Comparison of ENCODE assay signal across 18 cellular contexts in the genomic region with DNA sequence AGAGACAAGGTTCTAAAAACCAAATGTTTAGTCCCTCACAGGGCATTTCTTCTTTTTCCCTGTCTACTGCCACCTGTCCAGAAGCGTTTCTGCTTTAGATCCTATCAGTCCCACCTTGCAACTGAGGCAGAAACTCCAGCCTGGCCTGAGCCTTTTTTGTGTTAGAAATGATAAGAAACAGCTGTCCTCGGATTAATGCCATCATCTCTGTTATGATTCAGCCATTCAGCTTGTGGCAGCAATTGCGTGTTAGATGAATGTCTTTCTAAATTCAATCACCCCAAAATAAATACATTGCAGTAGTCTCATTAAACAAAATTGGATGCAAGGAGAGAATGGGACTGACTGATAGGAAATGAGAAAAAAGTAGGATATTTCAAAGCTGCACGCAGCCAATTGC. TPM values are rescaled to one million over a fixed set of nuclear protein-coding genes. Genes with fewer than 3 reads are reported as not detected.
DNase-seq lines count a peak whose midpoint lies in the region; ATAC-seq, FAIRE-seq and TF ChIP-seq lines count a peak whose summit lies in the region.
"Had no signal": no experiment of that assay in that cellular context is flagged by ENCODE, and none has a peak within 500 bp of the region (broad histone marks: within the 10 kb centered on the region; RNA-seq: fewer than 3 reads in every experiment).

No MANE protein-coding gene starts in this region.

- TF ChIP-seq EP300 in tibial nerve (IDR thresholded peaks at IDR 0.05): no peak

- TF ChIP-seq CTCF in foreskin fibroblast (IDR thresholded peaks at IDR 0.05; ENCODE audit: low read depth, low read length) (no peak), tibial nerve (IDR thresholded peaks at IDR 0.05) (no peak)

- H3K4me1 ChIP-seq in tibial nerve: no peaks in the 10 kb centered on the region

- WGBS in tibial nerve, 2 donors: 68 to 75% methylated on average over 4 of the region's 4 CpGs

- DNase-seq in AG08396 (ENCODE audit: low spot score) (peak; percentile 14), GM03348 (ENCODE audit: low spot score) (peak; percentile 40), SK-N-DZ (ENCODE audit: low spot score) (peak; percentile 84), foreskin fibroblast (peak; percentile 19 to 47), RCC 7860 (ENCODE audit: low spot score) (no peak), tibial nerve (ENCODE audit: low spot score in 2 of 2) (no peak), NCI-H2196 treated with DMSO at 0.1 percent for 48 hours (lab: John Stamatoyannopoulos, UW; ENCODE audit: unreplicated experiment) (no peak)
- DNase-seq: Calu3; CD4-positive, alpha-beta memory T cell; DMS53; NCI-H1105; NCI-H1694; NCI-H748 treated with DMSO at 0.1 percent for 48 hours; OCI-M1; RPMI8226 had no signal

- H3K36me3 ChIP-seq in tibial nerve: no peaks in the 10 kb centered on the region

- H3K9me3 ChIP-seq in tibial nerve: no peaks in the 10 kb centered on the region

- no peak overlapping the region for H3K4me3 ChIP-seq in foreskin fibroblast (ENCODE audit: low read depth in 1 of 2, low read length in 2 of 2)
- no peak overlapping the region for H3K4me3 ChIP-seq in tibial nerve

- no peaks in the 10 kb centered on the region for H3K27me3 ChIP-seq in tibial nerve

- ATAC-seq in HG03139 (IDR thresholded peaks at IDR 0.05; ENCODE audit: unreplicated experiment): no peak

- H3K27ac ChIP-seq in tibial nerve: no peak overlapping the region

- no peak for FAIRE-seq in RCC 7860 (lab: Jason Lieb, UNC)
- FAIRE-seq: HTR-8/SVneo had no signal

- TF ChIP-seq POLR2A in tibial nerve (IDR thresholded peaks at IDR 0.05): no peak

RNA-seq across cellular contexts. Expression of gene FRMPD1, which starts 28.3 kb away (rescaled TPM):
- 7.6 and 9.3 TPM in 2 replicates for polyA plus RNA-seq in SK-N-DZ (2014; cell fraction: cytosol; rRNA removed)
- polyA plus RNA-seq in SK-N-DZ (2014; cell fraction: nucleus; rRNA removed): 9.4 and 16.1 TPM in 2 replicates
- 1 to 10 TPM in 1 of 4 donors, under 1 TPM in 2, not detected in 1; 0.30 to 1.6 (median 0.42) TPM for total RNA-seq in tibial nerve
- total RNA-seq: Calu3; CD4-positive, alpha-beta memory T cell; NCI-H460 had no signal
- polyA plus RNA-seq: CD4-positive, alpha-beta memory T cell had no signal

RNA-seq across cellular contexts. Expression of gene TOMM5, which starts 30.1 kb away (rescaled TPM):
- polyA plus RNA-seq in SK-N-DZ (2014; cell fraction: cytosol; rRNA removed): 443 and 454 TPM in 2 replicates
- polyA plus RNA-seq in SK-N-DZ (2014; cell fraction: nucleus; rRNA removed): 310 and 362 TPM in 2 replicates
- total RNA-seq in tibial nerve: 10 to 100 TPM; 21.0 to 81.1 (median 63.7) TPM

RNA-seq across cellular contexts. Expression of gene FBXO10, which starts 46.3 kb away (rescaled TPM):
- 13.7 and 15.8 TPM in 2 replicates for polyA plus RNA-seq in SK-N-DZ (2014; cell fraction: cytosol; rRNA removed)
- polyA plus RNA-seq in SK-N-DZ (2014; cell fraction: nucleus; rRNA removed): 23.1 and 25.5 TPM in 2 replicates
- 10 to 100 TPM in 2 of 4 donors, 1 to 10 TPM in 2; 5.7 to 11.4 (median 9.2) TPM for total RNA-seq in tibial nerve

Comparison
In these comparisons a context has a peak if more than half of its experiments do, and no peak if none do; other contexts are left out.
1. DNase-seq: peak in AG08396 (single experiment), GM03348 (single experiment), SK-N-DZ (single experiment) and foreskin fibroblast (2 of 2); none in RCC 7860 (single experiment), tibial nerve (0 of 2) and NCI-H2196 treated with DMSO at 0.1 percent for 48 hours (single experiment).